31 cellular contexts compared by ENCODE assay signal in the genomic region with DNA sequence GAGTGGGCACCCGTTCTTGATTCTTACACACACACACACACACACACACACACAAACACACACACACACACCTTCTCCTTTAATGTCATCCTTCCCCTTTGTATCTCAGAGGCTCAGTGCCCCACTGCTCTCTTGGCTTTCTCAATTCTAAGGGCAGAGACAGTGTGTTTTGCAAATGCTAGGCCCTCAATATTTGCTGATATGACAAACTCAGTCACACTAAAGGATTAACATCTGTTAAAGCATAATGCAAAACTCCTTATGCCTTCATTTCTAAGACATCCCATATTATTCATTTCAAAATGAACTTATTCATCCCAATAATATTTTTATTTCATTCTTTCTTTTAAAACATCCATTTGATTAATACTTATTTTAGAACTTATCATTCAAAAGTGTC.
"Had no signal": no experiment of that assay in that cellular context is flagged by ENCODE, and none has a peak within 500 bp of the region (broad histone marks: within the 10 kb centered on the region; RNA-seq: fewer than 3 reads in every experiment).

No MANE protein-coding gene starts in this region.

- H3K4me1 ChIP-seq: neural progenitor cell, parathyroid adenoma, suprapubic skin, tibial artery, transverse colon, upper lobe of right lung, uterus had no signal

- H3K27ac Mint-ChIP-seq: natural killer cell; nephron; neural progenitor cell; progenitor cell of endocrine pancreas; stimulated activated memory B cell treated with anti-CD40 and anti-IgM and Interleukin-4, amounts not matched to agents 10 μg/mL and 1 μg/mL and 100 μg/mL, for 72 hours; stimulated activated naive CD8-positive, alpha-beta T cell treated with anti-CD3 and anti-CD28 coated beads, Interleukin-15, amount 100 ng/mL, for 72 hours; type B pancreatic cell had no signal

- DNase-seq: natural killer cell; occipital lobe; ovary; posterior cingulate gyrus; psoas muscle; right cardiac atrium; spleen; stimulated activated CD4-positive, alpha-beta T cell treated with anti-CD3 and anti-CD28 coated beads, Interleukin-12 subunit alpha, Interleukin-12 subunit beta, amount 100 ng/mL, for 4 hours; stimulated activated CD4-positive, alpha-beta T cell treated with anti-CD3 and anti-CD28 coated beads, Interleukin-1b, Interleukin-23, amount 100 ng/mL, for 48 hours; stimulated activated CD4-positive, alpha-beta T cell treated with anti-CD3 and anti-CD28 coated beads, Interleukin-4, amount 100 ng/mL, for 1 hour; stimulated activated CD4-positive, alpha-beta T cell treated with anti-CD3 and anti-CD28 coated beads, Interleukin-4, amount 100 ng/mL, for 4 hours; stimulated activated CD8-positive, alpha-beta memory T cell treated with anti-CD3 and anti-CD28 coated beads, Interleukin-4, amount 100 ng/mL, for 48 hours; stimulated activated naive CD4-positive, alpha-beta T cell; stimulated activated naive CD8-positive, alpha-beta T cell treated with anti-CD3 and anti-CD28 coated beads, Interleukin-15, amount 100 ng/mL, for 72 hours; stimulated activated naive CD8-positive, alpha-beta T cell treated with anti-CD3 and anti-CD28 coated beads, Interleukin-15, Interleukin-2, amounts not matched to agents 100 U/mL and 50 U/mL, for 24 hours; substantia nigra; testis; tibial artery; transverse colon; upper lobe of right lung; uterus had no signal

- H3K9me3 ChIP-seq: ovary, psoas muscle, spleen, suprapubic skin, testis, tibial artery, transverse colon, upper lobe of right lung, uterus had no signal

- H3K27ac ChIP-seq: neural progenitor cell, ovary, parathyroid adenoma, skin epidermis, spleen, suprapubic skin, testis, tibial artery, transverse colon, upper lobe of right lung, uterus had no signal

- H3K79me2 ChIP-seq: parathyroid adenoma had no signal

- H3K4me1 Mint-ChIP-seq: natural killer cell; nephron; neural progenitor cell; stimulated activated naive CD8-positive, alpha-beta T cell treated with anti-CD3 and anti-CD28 coated beads, Interleukin-15, amount 100 ng/mL, for 72 hours had no signal

- H3K4me3 Mint-ChIP-seq: natural killer cell; nephron; neural progenitor cell; stimulated activated memory B cell treated with anti-CD40 and anti-IgM and Interleukin-4, amounts not matched to agents 10 μg/mL and 1 μg/mL and 100 μg/mL, for 72 hours; stimulated activated naive CD8-positive, alpha-beta T cell treated with anti-CD3 and anti-CD28 coated beads, Interleukin-15, amount 100 ng/mL, for 72 hours; type B pancreatic cell had no signal

- H3K36me3 Mint-ChIP-seq: natural killer cell; neural progenitor cell; stimulated activated memory B cell treated with anti-CD40 and anti-IgM and Interleukin-4, amounts not matched to agents 10 μg/mL and 1 μg/mL and 100 μg/mL, for 72 hours; type B pancreatic cell had no signal

- H3K36me3 ChIP-seq: neural progenitor cell, ovary, spleen, suprapubic skin, tibial artery, transverse colon, upper lobe of right lung, uterus had no signal

- H3K4me3 ChIP-seq: neural progenitor cell, ovary, psoas muscle, skin epidermis, smooth muscle cell, spleen, suprapubic skin, testis, tibial artery, transverse colon, upper lobe of right lung, uterus had no signal

- ATAC-seq: natural killer cell; psoas muscle; right cardiac atrium; sciatic nerve; stimulated activated memory B cell treated with anti-CD40 and anti-IgM and Interleukin-4, amounts not matched to agents 10 μg/mL and 1 μg/mL and 100 μg/mL, for 72 hours; stimulated activated naive CD8-positive, alpha-beta T cell treated with anti-CD3 and anti-CD28 coated beads, Interleukin-15, amount 100 ng/mL, for 72 hours; stimulated activated naive CD8-positive, alpha-beta T cell treated with anti-CD3 and anti-CD28 coated beads, Interleukin-15, Interleukin-2, amounts not matched to agents 100 U/mL and 50 U/mL, for 24 hours; upper lobe of right lung had no signal

- H3K4me2 ChIP-seq: neural progenitor cell, smooth muscle cell had no signal

- H3K27me3 ChIP-seq: ovary, testis, tibial artery, upper lobe of right lung, uterus had no signal

- H3K9me3 Mint-ChIP-seq: natural killer cell; nephron; neural progenitor cell; stimulated activated memory B cell treated with anti-CD40 and anti-IgM and Interleukin-4, amounts not matched to agents 10 μg/mL and 1 μg/mL and 100 μg/mL, for 72 hours; stimulated activated naive CD8-positive, alpha-beta T cell treated with anti-CD3 and anti-CD28 coated beads, Interleukin-15, amount 100 ng/mL, for 72 hours; type B pancreatic cell had no signal

- H3K9ac ChIP-seq: neural progenitor cell, parathyroid adenoma had no signal

- H2AFZ ChIP-seq: neural progenitor cell, parathyroid adenoma had no signal
